Comparison of ENCODE assay signal across 9 cellular contexts in genomic region chr4:113355550-113356371, GRCh38.
DNase-seq lines count a peak whose midpoint lies in the region; ATAC-seq, FAIRE-seq and TF ChIP-seq lines count a peak whose summit lies in the region.
"Had no signal": no experiment of that assay in that cellular context is flagged by ENCODE, and none has a peak within 500 bp of the region (broad histone marks: within the 10 kb centered on the region; RNA-seq: fewer than 3 reads in every experiment).

No MANE protein-coding gene starts in this region.

- H4K20me1 ChIP-seq in H9 (ENCODE audit: control insufficient read depth, insufficient read depth, insufficient read length) = no peaks in the 10 kb centered on the region

- H3K23ac ChIP-seq in H9 (ENCODE audit: insufficient read length, low read depth, low read length) = no peak overlapping the region

- H4K91ac ChIP-seq in H9 (ENCODE audit: insufficient read length, low read depth, low read length) = no peak overlapping the region

- TF ChIP-seq CTCF in pancreas (IDR thresholded peaks at IDR 0.05) (no peak), H9 (conservative IDR thresholded peaks at IDR 0.05) (no peak)

- intact Hi-C loops in pancreas (cut with DNase I) = no loop called here

- no peak overlapping the region for H3K18ac ChIP-seq in H9 (ENCODE audit: insufficient read length, low read depth, low read length)

- no peak overlapping the region for H3K27ac Mint-ChIP-seq in H9

- H3K79me2 ChIP-seq in H9 (ENCODE audit: insufficient read depth, low read length) = no peaks in the 10 kb centered on the region

- H3K4ac ChIP-seq in H9 (ENCODE audit: low read depth, low read length) = no peak overlapping the region

- H3K4me3 Mint-ChIP-seq in H9 = no peak overlapping the region

- no peak overlapping the region for H4K5ac ChIP-seq in H9 (ENCODE audit: insufficient read length, low read depth, low read length)

- H3K27ac ChIP-seq in cingulate gyrus (ENCODE audit: low read depth, low read length) (peak overlapping the region; percentile 6), pancreas (no peak overlapping the region), H9 (ENCODE audit: insufficient read length, low read depth, low read length) (no peak overlapping the region)

- no peaks in the 10 kb centered on the region for H3K27me3 Mint-ChIP-seq in H9 (ENCODE audit: low read depth)

- DNase-seq in EL (peak; percentile 90), HuH-7 (ENCODE audit: low spot score) (peak; percentile 10), pancreas (peak in 1 of 6 donors; percentile 19), H9 (no peak), dedifferentiated amniotic fluid mesenchymal stem cell (ENCODE audit: extremely low spot score) (no peak)
- peak; percentile 58 for DNase-seq in activated CD4-positive, CD25-positive, alpha-beta regulatory T cell treated with anti-CD3 and anti-CD28 coated beads, Interleukin-2, amount 50 U/mL, for 72 hours

- H2BK12ac ChIP-seq in H9 (ENCODE audit: insufficient read length, low read depth, low read length) = no peak overlapping the region

- ATAC-seq in GM21529 (IDR thresholded peaks at IDR 0.05; ENCODE audit: unreplicated experiment) = peak; percentile 98
- peak in 3 of 4 donors; percentile 61 to 80 (median 72) for ATAC-seq in pancreas

- no peak overlapping the region for H3K14ac ChIP-seq in H9 (ENCODE audit: insufficient read depth, low read length)

- H2BK120ac ChIP-seq in H9 (ENCODE audit: low read depth, low read length, poor library complexity, severe bottlenecking) = no peak overlapping the region

- H3K27me3 ChIP-seq in pancreas (no peaks in the 10 kb centered on the region), H9 (ENCODE audit: insufficient read depth, low read length) (no peaks in the 10 kb centered on the region)

- no peak overlapping the region for H3K4me3 ChIP-seq in pancreas

- no peaks in the 10 kb centered on the region for H3K23me2 ChIP-seq in H9 (ENCODE audit: insufficient read length, low read depth, low read length, poor library complexity, severe bottlenecking)

- no peak overlapping the region for H3K9ac ChIP-seq in H9 (ENCODE audit: extremely low read depth, insufficient read length, low read length)

- H3K4me1 ChIP-seq in pancreas = no peaks in the 10 kb centered on the region
- no peaks in the 10 kb centered on the region for H3K4me1 ChIP-seq in H9 (ENCODE audit: insufficient read depth, low read length)

- H2AK5ac ChIP-seq in H9 (ENCODE audit: insufficient read length, low read length) = no peak overlapping the region

- no peaks in the 10 kb centered on the region for H3K79me1 ChIP-seq in H9 (ENCODE audit: insufficient read depth, low read depth, low read length, poor library complexity, severe bottlenecking)

- H3T11ph ChIP-seq in H9 (ENCODE audit: low read length) = no peak overlapping the region

- no peaks in the 10 kb centered on the region for H3K36me3 ChIP-seq in pancreas

- no peak overlapping the region for H2BK5ac ChIP-seq in H9 (ENCODE audit: insufficient read length, low read length)

- peaks cover 23 to 56% (median 45%) of the 10 kb centered on the region in 3 experiments for H3K36me3 Mint-ChIP-seq in H9 (ENCODE audit: insufficient read depth in 1 of 3, low read depth in 3 of 3)

- no peak overlapping the region for H2BK20ac ChIP-seq in H9 (ENCODE audit: low read depth, low read length, poor library complexity, severe bottlenecking)

- H3K4me1 Mint-ChIP-seq in H9 = peaks cover 0 to 5% of the 10 kb centered on the region in 2 experiments; a peak in 1 of 4 replicates

- no peak overlapping the region for H2BK15ac ChIP-seq in H9 (ENCODE audit: low read depth, low read length)

- no peak for FAIRE-seq in pancreas (lab: Jason Lieb, UNC)
- FAIRE-seq: TTC549 had no signal

- no peak overlapping the region for H2AFZ ChIP-seq in H9 (ENCODE audit: low read length)

- H3K4me2 ChIP-seq in H9 (ENCODE audit: insufficient read depth, insufficient read length, low read length) = no peak overlapping the region

- H3K56ac ChIP-seq in H9 (ENCODE audit: insufficient read length, low read depth, low read length) = no peak overlapping the region

- H3K9me3 ChIP-seq in pancreas = no peaks in the 10 kb centered on the region
- no peaks in the 10 kb centered on the region for H3K9me3 ChIP-seq in H9 (ENCODE audit: control insufficient read depth, low read depth, low read length)

- no peak overlapping the region for H4K8ac ChIP-seq in H9 (replicated peaks; ENCODE audit: insufficient read length, low read depth, low read length)

- H3K9me3 Mint-ChIP-seq in H9 = peaks cover 0 to 3% of the 10 kb centered on the region in 2 experiments; a peak in 1 of 5 replicates

- 61 to 72% methylated on average over 13 of the region's 13 CpGs for WGBS in pancreas, 2 donors
- no CpG with 5 or more reads among the region's 13 CpGs for WGBS in H9 (ENCODE audit: extremely low coverage, insufficient read length, low lambda C conversion rate)

Comparison
In these comparisons a context has a peak if more than half of its experiments do, and no peak if none do; other contexts are left out.
1. DNase-seq: peak in EL (single experiment), HuH-7 (single experiment) and activated CD4-positive, CD25-positive, alpha-beta regulatory T cell treated with anti-CD3 and anti-CD28 coated beads, Interleukin-2, amount 50 U/mL, for 72 hours (single experiment); none in H9 (single experiment) and dedifferentiated amniotic fluid mesenchymal stem cell (single experiment).